ENCODE assay signal across 12 cellular contexts in the genomic region with DNA sequence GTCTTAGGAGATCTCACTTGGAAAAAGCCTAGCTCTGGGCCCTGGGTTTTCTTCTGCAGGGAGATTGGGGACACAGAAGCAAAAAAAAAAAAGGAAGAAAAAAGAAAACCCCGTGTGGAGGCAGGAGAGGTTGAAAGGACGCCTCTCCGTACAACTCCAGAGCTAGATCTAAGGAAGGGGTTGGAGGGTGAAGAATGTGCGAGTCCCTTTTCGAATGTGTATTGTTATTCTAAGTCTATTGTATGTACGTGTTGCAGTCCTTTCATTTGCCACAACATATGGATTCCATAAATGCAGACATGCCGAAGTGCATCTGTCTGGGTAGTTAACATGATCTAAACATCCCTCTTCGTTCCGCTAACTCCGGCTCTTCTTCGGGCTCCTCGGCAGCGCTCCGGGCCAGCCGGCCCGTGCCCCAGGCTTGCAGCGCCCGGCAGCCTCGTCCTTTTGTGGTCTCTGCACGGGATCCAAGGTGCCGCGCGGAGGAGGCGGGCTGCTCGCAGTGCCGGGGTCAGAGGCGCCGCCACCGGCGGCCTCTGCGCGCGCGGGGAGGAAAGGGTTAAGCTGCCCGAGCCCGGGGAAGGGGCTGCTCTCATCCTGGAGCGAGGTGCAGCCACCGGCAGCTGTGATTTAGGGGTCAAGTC. TPM values are rescaled to one million over a fixed set of nuclear protein-coding genes. Genes with fewer than 3 reads are reported as not detected.
DNase-seq lines count a peak whose midpoint lies in the region; ATAC-seq, FAIRE-seq and TF ChIP-seq lines count a peak whose summit lies in the region.
"Had no signal": no experiment of that assay in that cellular context is flagged by ENCODE, and none has a peak within 500 bp of the region (broad histone marks: within the 10 kb centered on the region; RNA-seq: fewer than 3 reads in every experiment).

No MANE protein-coding gene starts in this region.

- TF ChIP-seq CTCF in SK-N-SH (IDR thresholded peaks at IDR 0.05) (no peak), hepatocyte (IDR thresholded peaks at IDR 0.05; ENCODE audit: poor library complexity) (no peak), retinal pigment epithelial cell (conservative IDR thresholded peaks at IDR 0.05; ENCODE audit: low read depth, low read length) (no peak)

- 63% methylated on average over 29 of the region's 38 CpGs for WGBS in SK-N-SH (ENCODE audit: low lambda C conversion rate)
- WGBS in hepatocyte (ENCODE audit: low lambda C conversion rate, missing lambda C conversion rate): 9% methylated on average over 38 of the region's 38 CpGs

- H3K4me3 ChIP-seq in SK-N-SH (ENCODE audit: low read depth in 2 of 2, low read length in 1 of 2): peak overlapping the region; percentile 33 to 46; a peak in 3 of 4 replicates
- H3K4me3 ChIP-seq in hepatocyte: no peak overlapping the region
- H3K4me3 ChIP-seq in retinal pigment epithelial cell (ENCODE audit: low read length): peak overlapping the region; percentile 24
- H3K4me3 ChIP-seq: K562, lung, SK-N-MC had no signal

- no peaks in the 10 kb centered on the region for H4K20me1 ChIP-seq in SK-N-SH (ENCODE audit: insufficient read depth)
- no peaks in the 10 kb centered on the region for H4K20me1 ChIP-seq in hepatocyte (ENCODE audit: insufficient read depth, poor library complexity, severe bottlenecking)

- no peaks in the 10 kb centered on the region for H3K27me3 ChIP-seq in SK-N-SH (ENCODE audit: insufficient read depth)
- H3K27me3 ChIP-seq in hepatocyte: peaks cover 81% of the 10 kb centered on the region

- H3K36me3 ChIP-seq in SK-N-SH (replicated peaks in 1 of 2; ENCODE audit: control insufficient read depth in 1 of 2, insufficient read depth in 2 of 2, low read length in 1 of 2) (no peaks in the 10 kb centered on the region), hepatocyte (replicated peaks; ENCODE audit: insufficient read depth, low read depth) (no peaks in the 10 kb centered on the region)

- no peak for FAIRE-seq in RCC 7860 (lab: Jason Lieb, UNC)
- FAIRE-seq: K562 had no signal

- CTCF ChIA-PET in SK-N-SH (lab: Yijun Ruan, JAX): interaction anchor here (0.7 to 2.3 kb wide), 8 partner anchors 9 to 944 kb away, joined by 3 to 7 read pairs (median 3); no protein-coding TSS in a partner anchor

- H3K9me3 ChIP-seq in SK-N-SH (no peaks in the 10 kb centered on the region), hepatocyte (ENCODE audit: low read depth) (no peaks in the 10 kb centered on the region)

- peak overlapping the region; percentile 78 for H3K4me2 ChIP-seq in SK-N-SH
- peak overlapping the region; percentile 85 for H3K4me2 ChIP-seq in hepatocyte

- no peak overlapping the region for H3K27ac ChIP-seq in SK-N-SH (ENCODE audit: low read depth in 2 of 2, low read length in 1 of 2)
- H3K27ac ChIP-seq in hepatocyte: no peak overlapping the region
- H3K27ac ChIP-seq: SK-N-MC had no signal

- TF ChIP-seq RAD21 in SK-N-SH (IDR thresholded peaks at IDR 0.05; ENCODE audit: low read length): no peak

- H3K4me1 ChIP-seq in SK-N-SH (ENCODE audit: control insufficient read depth in 1 of 2, insufficient read depth in 2 of 2, low read depth in 1 of 2, low read length in 1 of 2) (peaks cover 6 to 22% of the 10 kb centered on the region in 2 experiments; a peak in 3 of 4 replicates), hepatocyte (ENCODE audit: insufficient read depth) (peaks cover 58% of the 10 kb centered on the region)

- H3K9ac ChIP-seq in SK-N-SH: peak overlapping the region; percentile 81; the same call in 1 of the 2 replicates

- POLR2A ChIA-PET in SK-N-SH (lab: Yijun Ruan, JAX): interaction anchor here (0.8 to 1.8 kb wide), 4 partner anchors 9 to 121 kb away, joined by 3 to 7 read pairs (median 3); no protein-coding TSS in a partner anchor

- no peak for ATAC-seq in GM21367 (IDR thresholded peaks at IDR 0.05; ENCODE audit: unreplicated experiment)
- ATAC-seq: K562 had no signal

- no peak for TF ChIP-seq EP300 in SK-N-SH (IDR thresholded peaks at IDR 0.05; ENCODE audit: borderline replicate concordance in 1 of 2, low read depth in 1 of 2, low read length in 1 of 2)

- H2AFZ ChIP-seq in SK-N-SH (ENCODE audit: low read depth) (peak overlapping the region; percentile 32; the same call in 1 of the 2 replicates), hepatocyte (no peak overlapping the region)

- DNase-seq in D341Med (ENCODE audit: low spot score): peak; percentile 58
- peak; percentile 79 for DNase-seq in SK-N-SH
- DNase-seq in hepatocyte (ENCODE audit: low spot score): no peak
- no peak for DNase-seq in retinal pigment epithelial cell (ENCODE audit: low read depth)
- DNase-seq in RCC 7860 (ENCODE audit: low spot score): no peak
- no peak for DNase-seq in stimulated activated CD8-positive, alpha-beta memory T cell treated with anti-CD3 and anti-CD28 coated beads, Interleukin-4, amount 100 ng/mL, for 48 hours
- no peak for DNase-seq in NCI-H510A treated with DMSO at 0.1 percent for 48 hours (lab: John Stamatoyannopoulos, UW)
- DNase-seq: NCI-H2171 treated with DMSO at 0.1 percent for 48 hours had no signal

- H3F3A ChIP-seq in SK-N-SH (replicated peaks; ENCODE audit: insufficient read depth): peaks cover 6% of the 10 kb centered on the region

- H3K9me2 ChIP-seq in SK-N-SH (no peaks in the 10 kb centered on the region), hepatocyte (replicated peaks; ENCODE audit: insufficient read depth) (no peaks in the 10 kb centered on the region)

- H3K79me2 ChIP-seq in SK-N-SH (ENCODE audit: insufficient read depth): peaks cover 38% of the 10 kb centered on the region
- peaks cover 23% of the 10 kb centered on the region for H3K79me2 ChIP-seq in hepatocyte

TF ChIP-seq in SK-N-SH, 30 proteins besides CTCF, POLR2A, EP300 and RAD21:
- TF ChIP-seq YY1 (IDR thresholded peaks at IDR 0.05; ENCODE audit: low read depth): no peak
- TF ChIP-seq, protein P1, sequence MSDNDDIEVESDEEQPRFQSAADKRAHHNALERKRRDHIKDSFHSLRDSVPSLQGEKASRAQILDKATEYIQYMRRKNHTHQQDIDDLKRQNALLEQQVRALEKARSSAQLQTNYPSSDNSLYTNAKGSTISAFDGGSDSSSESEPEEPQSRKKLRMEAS (IDR thresholded peaks at IDR 0.05; ENCODE audit: low read depth): no peak
- TF ChIP-seq FOSL2 (IDR thresholded peaks at IDR 0.05; ENCODE audit: borderline replicate concordance, low read depth): no peak
- TF ChIP-seq TCF12 (IDR thresholded peaks at IDR 0.05): no peak
- no peak for TF ChIP-seq RXRA (IDR thresholded peaks at IDR 0.05; ENCODE audit: borderline replicate concordance, low read depth)
- TF ChIP-seq NFIC (IDR thresholded peaks at IDR 0.05; ENCODE audit: borderline replicate concordance): no peak
- TF ChIP-seq, protein P2, sequence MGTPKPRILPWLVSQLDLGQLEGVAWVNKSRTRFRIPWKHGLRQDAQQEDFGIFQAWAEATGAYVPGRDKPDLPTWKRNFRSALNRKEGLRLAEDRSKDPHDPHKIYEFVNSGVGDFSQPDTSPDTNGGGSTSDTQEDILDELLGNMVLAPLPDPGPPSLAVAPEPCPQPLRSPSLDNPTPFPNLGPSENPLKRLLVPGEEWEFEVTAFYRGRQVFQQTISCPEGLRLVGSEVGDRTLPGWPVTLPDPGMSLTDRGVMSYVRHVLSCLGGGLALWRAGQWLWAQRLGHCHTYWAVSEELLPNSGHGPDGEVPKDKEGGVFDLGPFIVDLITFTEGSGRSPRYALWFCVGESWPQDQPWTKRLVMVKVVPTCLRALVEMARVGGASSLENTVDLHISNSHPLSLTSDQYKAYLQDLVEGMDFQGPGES (IDR thresholded peaks at IDR 0.05; ENCODE audit: low read depth, low read length): no peak
- TF ChIP-seq MXI1 (IDR thresholded peaks at IDR 0.05; ENCODE audit: low read depth, low read length): no peak; the same call in 1 of the 2 replicates
- no peak for TF ChIP-seq JUND (IDR thresholded peaks at IDR 0.05)
- TF ChIP-seq TAF1 (IDR thresholded peaks at IDR 0.05; ENCODE audit: borderline replicate concordance, low read depth, low read length): no peak
- TF ChIP-seq RFX5 (IDR thresholded peaks at IDR 0.05; ENCODE audit: low read length): no peak
- no peak for TF ChIP-seq EZH2phosphoT487 (IDR thresholded peaks at IDR 0.05; ENCODE audit: borderline replicate concordance, low read depth)

RNA-seq across cellular contexts. Expression of gene ZFHX3, which starts 14.8 kb away (rescaled TPM):
- polyA plus RNA-seq in SK-N-SH (2012; rRNA removed) (1.9 and 2.0 TPM in 2 replicates), hepatocyte (6.4 and 10.9 TPM in 2 replicates)
- polyA plus RNA-seq in SK-N-SH (2012; cell fraction: cytosol; rRNA removed): 1.9 and 2.0 TPM in 2 replicates
- 4.1 and 5.0 TPM in 2 replicates for polyA plus RNA-seq in SK-N-SH (2012; cell fraction: nucleus; rRNA removed)
- 11.5 and 11.6 TPM in 2 replicates for total RNA-seq in hepatocyte

Comparison
In these comparisons a context has a peak if more than half of its experiments do, and no peak if none do; other contexts are left out.
1. DNase-seq: peak in D341Med (single experiment) and SK-N-SH (single experiment); none in hepatocyte (single experiment), retinal pigment epithelial cell (single experiment), RCC 7860 (single experiment), stimulated activated CD8-positive, alpha-beta memory T cell treated with anti-CD3 and anti-CD28 coated beads, Interleukin-4, amount 100 ng/mL, for 48 hours (single experiment) and NCI-H510A treated with DMSO at 0.1 percent for 48 hours (single experiment).